ENCODE assay signal across 40 cellular contexts in the genomic region with DNA sequence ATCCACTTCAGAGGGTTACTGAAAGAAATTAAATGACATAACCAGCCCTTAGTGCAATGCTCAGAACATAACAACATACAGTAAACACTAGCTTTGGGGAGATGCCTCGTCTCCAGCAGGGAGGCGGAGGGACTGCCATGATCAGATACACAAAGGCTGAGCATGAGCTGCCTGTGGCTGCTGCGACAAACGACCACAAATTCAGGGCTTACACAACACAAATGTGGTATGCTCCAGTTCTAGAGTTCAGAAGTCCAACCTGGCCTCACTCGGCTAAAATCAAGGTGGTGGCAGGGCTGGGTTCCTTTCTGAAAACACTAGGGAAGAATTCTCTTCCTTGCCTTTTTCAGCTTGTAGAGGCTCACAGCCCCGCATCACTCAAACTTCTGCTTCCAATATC.
"Had no signal": no experiment of that assay in that cellular context is flagged by ENCODE, and none has a peak within 500 bp of the region (broad histone marks: within the 10 kb centered on the region; RNA-seq: fewer than 3 reads in every experiment).

No MANE protein-coding gene starts in this region.

- H3K27me3 Mint-ChIP-seq: activated naive CD4-positive, alpha-beta T cell treated with anti-CD3 and anti-CD28 coated beads, Interleukin-2, amount 10 ng/mL, durations not matched to agents 7 days and 5 days; activated naive CD4-positive, alpha-beta T cell treated with anti-CD3 and anti-CD28 coated beads, Interleukin-2, amount 50 U/mL, for 24 hours; activated naive CD8-positive, alpha-beta T cell; activated naive CD8-positive, alpha-beta T cell treated with anti-CD3 and anti-CD28 coated beads for 36 hours; activated naive CD8-positive, alpha-beta T cell treated with anti-CD3 and anti-CD28 coated beads, Interleukin-2, amount 10 ng/mL, durations not matched to agents 7 days and 5 days; activated naive CD8-positive, alpha-beta T cell treated with anti-CD3 and anti-CD28 coated beads, Interleukin-2, amount 50 U/mL, for 24 hours; activated T-cell treated with anti-CD3 and anti-CD28 coated beads, Interleukin-2, amount 50 U/mL, for 24 hours; activated T-helper 17 cell treated with anti-CD3 and anti-CD28 coated beads, Interleukin-2, amount 50 U/mL, for 72 hours; central memory CD8-positive, alpha-beta T cell had no signal

- H3K27ac ChIP-seq: adrenal gland, ascending aorta, body of pancreas, brain microvascular endothelial cell, breast epithelium, cardiac muscle cell had no signal

- DNase-seq: activated effector memory CD4-positive, alpha-beta T cell treated with anti-CD3 and anti-CD28 coated beads, Interleukin-2, amount 50 U/mL, for 16 hours; activated effector memory CD4-positive, alpha-beta T cell treated with Interleukin-2 at 50 U/mL for 16 hours; activated gamma-delta T cell; activated gamma-delta T cell treated with Interleukin-2 at 50 U/mL for 16 hours; activated naive CD4-positive, alpha-beta T cell; activated naive CD4-positive, alpha-beta T cell treated with anti-CD3 and anti-CD28 coated beads for 36 hours; activated naive CD4-positive, alpha-beta T cell treated with anti-CD3 and anti-CD28 coated beads, Interleukin-2, amount 10 ng/mL, durations not matched to agents 7 days and 5 days; activated naive CD4-positive, alpha-beta T cell treated with anti-CD3 and anti-CD28 coated beads, Interleukin-2, amount 50 U/mL, for 16 hours; activated naive CD4-positive, alpha-beta T cell treated with Interleukin-2 at 50 U/mL for 16 hours; activated naive CD8-positive, alpha-beta T cell treated with anti-CD3 and anti-CD28 coated beads for 36 hours; activated naive CD8-positive, alpha-beta T cell treated with anti-CD3 and anti-CD28 coated beads, Interleukin-2, amount 10 ng/mL, durations not matched to agents 7 days and 5 days; activated naive CD8-positive, alpha-beta T cell treated with anti-CD3 and anti-CD28 coated beads, Interleukin-2, amount 50 U/mL, for 24 hours; activated T-cell treated with anti-CD3 and anti-CD28 coated beads for 4 hours; activated T-cell treated with anti-CD3 and anti-CD28 coated beads, Interleukin-2, amount 50 U/mL, for 1 hour; activated T-cell treated with anti-CD3 and anti-CD28 coated beads, Interleukin-2, amount 50 U/mL, for 24 hours; activated T-cell treated with anti-CD3 and anti-CD28 coated beads, Interleukin-2, amount 50 U/mL, for 4 hours; activated T-cell treated with anti-CD3 and anti-CD28 coated beads, Interleukin-2, amount 50 U/mL, for 48 hours; activated T-cell treated with anti-CD3 and anti-CD28 coated beads, Interleukin-2, amount 50 U/mL, for 72 hours; adrenal gland; amniotic stem cell; amygdala; anterior cingulate cortex; aorta; body of pancreas; brain microvascular endothelial cell; caudate nucleus; central memory CD4-positive, alpha-beta T cell; cerebellar nuclear complex had no signal

- H3K9me3 Mint-ChIP-seq: activated naive CD4-positive, alpha-beta T cell treated with anti-CD3 and anti-CD28 coated beads for 36 hours; activated naive CD4-positive, alpha-beta T cell treated with anti-CD3 and anti-CD28 coated beads, Interleukin-2, amount 50 U/mL, for 24 hours; activated naive CD4-positive, alpha-beta T cell treated with anti-CD3 and anti-CD28 coated beads, Interleukin-2, amount 50 U/mL, for 72 hours; activated naive CD8-positive, alpha-beta T cell treated with anti-CD3 and anti-CD28 coated beads for 36 hours; activated naive CD8-positive, alpha-beta T cell treated with anti-CD3 and anti-CD28 coated beads, Interleukin-2, amount 10 ng/mL, durations not matched to agents 7 days and 5 days; activated naive CD8-positive, alpha-beta T cell treated with anti-CD3 and anti-CD28 coated beads, Interleukin-2, amount 50 U/mL, for 24 hours; activated T-cell treated with anti-CD3 and anti-CD28 coated beads, Interleukin-2, amount 50 U/mL, for 4 hours; activated T-cell treated with anti-CD3 and anti-CD28 coated beads, Interleukin-2, amount 50 U/mL, for 72 hours; activated T-helper 1 cell treated with anti-CD3 and anti-CD28 coated beads, Interleukin-12 subunit alpha, Interleukin-12 subunit beta, Interleukin-2, Interleukin-4 antibody, amounts not matched to agents 30 ng/mL and 10 ng/mL and 1 ng/mL, durations not matched to agents 14 hours and 24 hours and 36 hours; activated T-helper 17 cell treated with anti-CD3 and anti-CD28 coated beads, Interleukin-2, amount 50 U/mL, for 72 hours; activated T-helper 2 cell treated with anti-CD3 and anti-CD28 coated beads, Interferon-gamma antibody, Interleukin-2, Interleukin-4, amounts not matched to agents 10 μg/mL and 5 μg/mL and 100 μg/mL, durations not matched to agents 14 hours and 24 hours and 36 hours; central memory CD8-positive, alpha-beta T cell had no signal

- H3K36me3 Mint-ChIP-seq: activated naive CD4-positive, alpha-beta T cell treated with anti-CD3 and anti-CD28 coated beads, Interleukin-2, amount 10 ng/mL, durations not matched to agents 7 days and 5 days; activated naive CD4-positive, alpha-beta T cell treated with anti-CD3 and anti-CD28 coated beads, Interleukin-2, amount 50 U/mL, for 24 hours; activated naive CD4-positive, alpha-beta T cell treated with anti-CD3 and anti-CD28 coated beads, Interleukin-2, amount 50 U/mL, for 72 hours; activated naive CD8-positive, alpha-beta T cell; activated naive CD8-positive, alpha-beta T cell treated with anti-CD3 and anti-CD28 coated beads for 36 hours; activated naive CD8-positive, alpha-beta T cell treated with anti-CD3 and anti-CD28 coated beads, Interleukin-2, amount 10 ng/mL, durations not matched to agents 7 days and 5 days; brain had no signal

- H3K4me1 Mint-ChIP-seq: activated naive CD4-positive, alpha-beta T cell treated with anti-CD3 and anti-CD28 coated beads, Interleukin-2, amount 10 ng/mL, durations not matched to agents 7 days and 5 days; activated naive CD4-positive, alpha-beta T cell treated with anti-CD3 and anti-CD28 coated beads, Interleukin-2, amount 50 U/mL, for 24 hours; activated naive CD8-positive, alpha-beta T cell treated with anti-CD3 and anti-CD28 coated beads for 36 hours; activated naive CD8-positive, alpha-beta T cell treated with anti-CD3 and anti-CD28 coated beads, Interleukin-2, amount 10 ng/mL, durations not matched to agents 7 days and 5 days; activated naive CD8-positive, alpha-beta T cell treated with anti-CD3 and anti-CD28 coated beads, Interleukin-2, amount 50 U/mL, for 24 hours; activated T-helper 17 cell treated with anti-CD3 and anti-CD28 coated beads, Interleukin-2, amount 50 U/mL, for 72 hours; central memory CD8-positive, alpha-beta T cell had no signal

- H3K27me3 ChIP-seq: adrenal gland, ascending aorta, body of pancreas, brain microvascular endothelial cell, breast epithelium had no signal

- H3K36me3 ChIP-seq: adrenal gland, ascending aorta, brain microvascular endothelial cell, breast epithelium, cardiac muscle cell had no signal

- H3K4me1 ChIP-seq: adrenal gland, ascending aorta, breast epithelium had no signal

- H3K4me3 Mint-ChIP-seq: activated naive CD4-positive, alpha-beta T cell treated with anti-CD3 and anti-CD28 coated beads for 36 hours; activated naive CD4-positive, alpha-beta T cell treated with anti-CD3 and anti-CD28 coated beads, Interleukin-2, amount 10 ng/mL, durations not matched to agents 7 days and 5 days; activated naive CD4-positive, alpha-beta T cell treated with anti-CD3 and anti-CD28 coated beads, Interleukin-2, amount 50 U/mL, for 24 hours; activated naive CD8-positive, alpha-beta T cell; activated naive CD8-positive, alpha-beta T cell treated with anti-CD3 and anti-CD28 coated beads for 36 hours; activated naive CD8-positive, alpha-beta T cell treated with anti-CD3 and anti-CD28 coated beads, Interleukin-2, amount 10 ng/mL, durations not matched to agents 7 days and 5 days; activated naive CD8-positive, alpha-beta T cell treated with anti-CD3 and anti-CD28 coated beads, Interleukin-2, amount 50 U/mL, for 24 hours; activated T-cell treated with anti-CD3 and anti-CD28 coated beads, Interleukin-2, amount 50 U/mL, for 24 hours; activated T-cell treated with anti-CD3 and anti-CD28 coated beads, Interleukin-2, amount 50 U/mL, for 4 hours; activated T-cell treated with anti-CD3 and anti-CD28 coated beads, Interleukin-2, amount 50 U/mL, for 72 hours; activated T-helper 1 cell treated with anti-CD3 and anti-CD28 coated beads, Interleukin-12 subunit alpha, Interleukin-12 subunit beta, Interleukin-2, Interleukin-4 antibody, amounts not matched to agents 30 ng/mL and 10 ng/mL and 1 ng/mL, durations not matched to agents 14 hours and 24 hours and 36 hours; activated T-helper 17 cell treated with anti-CD3 and anti-CD28 coated beads, Interleukin-2, amount 50 U/mL, for 72 hours; brain; central memory CD8-positive, alpha-beta T cell had no signal

- H3K9me3 ChIP-seq: adrenal gland, ascending aorta, body of pancreas, breast epithelium had no signal

- H3K4me3 ChIP-seq: adrenal gland, ascending aorta, body of pancreas, breast epithelium, cardiac muscle cell had no signal

- FAIRE-seq: astrocyte had no signal

- H3K27ac Mint-ChIP-seq: activated naive CD4-positive, alpha-beta T cell treated with anti-CD3 and anti-CD28 coated beads for 36 hours; activated naive CD4-positive, alpha-beta T cell treated with anti-CD3 and anti-CD28 coated beads, Interleukin-2, amount 10 ng/mL, durations not matched to agents 7 days and 5 days; activated naive CD4-positive, alpha-beta T cell treated with anti-CD3 and anti-CD28 coated beads, Interleukin-2, amount 50 U/mL, for 24 hours; activated naive CD4-positive, alpha-beta T cell treated with anti-CD3 and anti-CD28 coated beads, Interleukin-2, amount 50 U/mL, for 72 hours; activated naive CD8-positive, alpha-beta T cell; activated naive CD8-positive, alpha-beta T cell treated with anti-CD3 and anti-CD28 coated beads for 36 hours; activated naive CD8-positive, alpha-beta T cell treated with anti-CD3 and anti-CD28 coated beads, Interleukin-2, amount 10 ng/mL, durations not matched to agents 7 days and 5 days; activated naive CD8-positive, alpha-beta T cell treated with anti-CD3 and anti-CD28 coated beads, Interleukin-2, amount 50 U/mL, for 24 hours; activated T-cell treated with anti-CD3 and anti-CD28 coated beads, Interleukin-2, amount 50 U/mL, for 24 hours; activated T-cell treated with anti-CD3 and anti-CD28 coated beads, Interleukin-2, amount 50 U/mL, for 72 hours; activated T-helper 1 cell treated with anti-CD3 and anti-CD28 coated beads, Interleukin-12 subunit alpha, Interleukin-12 subunit beta, Interleukin-2, Interleukin-4 antibody, amounts not matched to agents 30 ng/mL and 10 ng/mL and 1 ng/mL, durations not matched to agents 14 hours and 24 hours and 36 hours; activated T-helper 17 cell treated with anti-CD3 and anti-CD28 coated beads, Interleukin-2, amount 50 U/mL, for 72 hours; activated T-helper 2 cell treated with anti-CD3 and anti-CD28 coated beads, Interferon-gamma antibody, Interleukin-2, Interleukin-4, amounts not matched to agents 10 μg/mL and 5 μg/mL and 100 μg/mL, durations not matched to agents 14 hours and 24 hours and 36 hours; brain had no signal

- ATAC-seq: activated naive CD4-positive, alpha-beta T cell treated with anti-CD3 and anti-CD28 coated beads, Interleukin-2, amount 50 U/mL, for 72 hours; activated naive CD8-positive, alpha-beta T cell treated with anti-CD3 and anti-CD28 coated beads, Interleukin-2, amount 50 U/mL, for 24 hours; activated T-cell treated with anti-CD3 and anti-CD28 coated beads, Interleukin-2, amount 50 U/mL, for 4 hours; activated T-cell treated with anti-CD3 and anti-CD28 coated beads, Interleukin-2, amount 50 U/mL, for 72 hours; activated T-helper 17 cell treated with anti-CD3 and anti-CD28 coated beads, Interleukin-2, amount 50 U/mL, for 72 hours; body of pancreas had no signal
